16 cellular contexts compared by ENCODE assay signal in genomic region chr5:33341316-33341715, GRCh38.
DNase-seq lines count a peak whose midpoint lies in the region; ATAC-seq and TF ChIP-seq lines count a peak whose summit lies in the region.
"Had no signal": no experiment of that assay in that cellular context is flagged by ENCODE, and none has a peak within 500 bp of the region (broad histone marks: within the 10 kb centered on the region; RNA-seq: fewer than 3 reads in every experiment).

No MANE protein-coding gene starts in this region.

- H3K27me3 Mint-ChIP-seq in GM23338 (ENCODE audit: insufficient read depth, low read depth, poor library complexity) (no peaks in the 10 kb centered on the region), chondrocyte (ENCODE audit: low read depth) (no peaks in the 10 kb centered on the region), neural progenitor cell (ENCODE audit: insufficient read depth, low read depth) (no peaks in the 10 kb centered on the region)
- H3K27me3 Mint-ChIP-seq: IgD-negative memory B cell had no signal

- H3K4me3 Mint-ChIP-seq in GM23338: no peak overlapping the region
- H3K4me3 Mint-ChIP-seq in chondrocyte (ENCODE audit: unreplicated experiment): no peak overlapping the region
- H3K4me3 Mint-ChIP-seq in neural progenitor cell: no peak overlapping the region
- H3K4me3 Mint-ChIP-seq: CD8-positive, alpha-beta memory T cell; H9; IgD-negative memory B cell had no signal

- no peak overlapping the region for H3K4me3 ChIP-seq in GM23338
- no peak overlapping the region for H3K4me3 ChIP-seq in neural progenitor cell
- no peak overlapping the region for H3K4me3 ChIP-seq in tibial artery
- H3K4me3 ChIP-seq in PC-9: no peak overlapping the region
- H3K4me3 ChIP-seq in hepatocyte: no peak overlapping the region
- H3K4me3 ChIP-seq: BLaER1 had no signal

- H3K9ac ChIP-seq in neural progenitor cell: no peak overlapping the region
- H3K9ac ChIP-seq: BLaER1 had no signal

- H3F3A ChIP-seq in GM23338 (replicated peaks; ENCODE audit: low read depth) (no peaks in the 10 kb centered on the region), neural progenitor cell (ENCODE audit: low read depth) (peaks cover 21% of the 10 kb centered on the region), PC-9 (ENCODE audit: insufficient read depth, low read depth) (no peaks in the 10 kb centered on the region)

- no peaks in the 10 kb centered on the region for H3K36me3 Mint-ChIP-seq in GM23338 (ENCODE audit: low read depth)
- no peaks in the 10 kb centered on the region for H3K36me3 Mint-ChIP-seq in chondrocyte (ENCODE audit: low read depth)
- no peaks in the 10 kb centered on the region for H3K36me3 Mint-ChIP-seq in neural progenitor cell
- H3K36me3 Mint-ChIP-seq: CD8-positive, alpha-beta memory T cell; IgD-negative memory B cell had no signal

- intact Hi-C loops in tibial artery (cut with DNase I; ENCODE audit: low total_unique reads): no loop called here
- intact Hi-C loops in PC-9 (cut with micrococcal nuclease; ENCODE audit: unreplicated experiment): no loop called here

- H3K9me3 ChIP-seq in neural progenitor cell (ENCODE audit: low read depth) (no peaks in the 10 kb centered on the region), tibial artery (no peaks in the 10 kb centered on the region), PC-9 (ENCODE audit: insufficient read depth, low read depth) (peaks cover 3% of the 10 kb centered on the region; the same call in 1 of the 2 replicates), hepatocyte (ENCODE audit: low read depth) (no peaks in the 10 kb centered on the region)
- H3K9me3 ChIP-seq: BLaER1, Caco-2 had no signal

- no peak overlapping the region for H3K27ac ChIP-seq in GM23338 (ENCODE audit: low read depth)
- peak overlapping the region; percentile 57 for H3K27ac ChIP-seq in neural progenitor cell
- H3K27ac ChIP-seq in tibial artery: peak overlapping the region; percentile 46 to 67
- H3K27ac ChIP-seq in PC-9: no peak overlapping the region
- H3K27ac ChIP-seq in hepatocyte: no peak overlapping the region
- H3K27ac ChIP-seq: BLaER1 had no signal

- TF ChIP-seq CTCF in GM23338 (conservative IDR thresholded peaks at IDR 0.05; ENCODE audit: low read depth in 2 of 2) (no peak), chondrocyte (IDR thresholded peaks at IDR 0.05) (no peak), neural progenitor cell (IDR thresholded peaks at IDR 0.05) (no peak), tibial artery (IDR thresholded peaks at IDR 0.05) (no peak), PC-9 (conservative IDR thresholded peaks at IDR 0.05) (no peak), hepatocyte (IDR thresholded peaks at IDR 0.05; ENCODE audit: poor library complexity) (no peak)

- H3K4me1 Mint-ChIP-seq in GM23338 (peaks cover 32% of the 10 kb centered on the region), chondrocyte (ENCODE audit: low read depth) (peaks cover 75% of the 10 kb centered on the region), neural progenitor cell (peaks cover 20% of the 10 kb centered on the region)
- H3K4me1 Mint-ChIP-seq: CD8-positive, alpha-beta memory T cell had no signal

- POLR2A ChIA-PET in PC-9 (lab: Charles Lee; ENCODE audit: unreplicated experiment): no interaction called here

- H3K36me3 ChIP-seq in GM23338 (ENCODE audit: insufficient read depth) (no peaks in the 10 kb centered on the region), neural progenitor cell (no peaks in the 10 kb centered on the region), tibial artery (no peaks in the 10 kb centered on the region), PC-9 (ENCODE audit: low read depth) (no peaks in the 10 kb centered on the region), hepatocyte (replicated peaks; ENCODE audit: insufficient read depth, low read depth) (no peaks in the 10 kb centered on the region)
- H3K36me3 ChIP-seq: BLaER1 had no signal

- 76% methylated on average over 3 of the region's 3 CpGs for WGBS in hepatocyte (ENCODE audit: low lambda C conversion rate, missing lambda C conversion rate)

- H3K79me2 ChIP-seq in GM23338 (replicated peaks; ENCODE audit: insufficient read depth): no peaks in the 10 kb centered on the region
- H3K79me2 ChIP-seq in neural progenitor cell (ENCODE audit: low read depth): no peaks in the 10 kb centered on the region
- no peaks in the 10 kb centered on the region for H3K79me2 ChIP-seq in PC-9 (ENCODE audit: low read depth)
- no peaks in the 10 kb centered on the region for H3K79me2 ChIP-seq in hepatocyte

- H3K27ac Mint-ChIP-seq in GM23338: peak overlapping the region; percentile 33; the same call in 1 of the 2 replicates
- H3K27ac Mint-ChIP-seq in chondrocyte (ENCODE audit: unreplicated experiment): peak overlapping the region; percentile 65
- H3K27ac Mint-ChIP-seq in neural progenitor cell: no peak overlapping the region
- H3K27ac Mint-ChIP-seq: CD8-positive, alpha-beta memory T cell; IgD-negative memory B cell had no signal

- H2AFZ ChIP-seq in GM23338 (no peak overlapping the region), neural progenitor cell (replicated peaks) (no peak overlapping the region), PC-9 (no peak overlapping the region), hepatocyte (no peak overlapping the region)

- no peak overlapping the region for H3K4me2 ChIP-seq in GM23338
- H3K4me2 ChIP-seq in neural progenitor cell: no peak overlapping the region
- no peak overlapping the region for H3K4me2 ChIP-seq in PC-9
- H3K4me2 ChIP-seq in hepatocyte: no peak overlapping the region
- H3K4me2 ChIP-seq: BLaER1 had no signal

- CTCF ChIA-PET in PC-9 (lab: Charles Lee): no interaction called here

- no peak for ATAC-seq in GM23338

- H3K4me1 ChIP-seq in GM23338 (ENCODE audit: insufficient read depth) (peaks cover 15% of the 10 kb centered on the region), neural progenitor cell (peaks cover 28% of the 10 kb centered on the region), tibial artery (peaks cover 0 to 78% (median 13%) of the 10 kb centered on the region in 4 donors), PC-9 (replicated peaks; ENCODE audit: insufficient read depth) (0 out of 2 replicates have a peak, but pooled peaks cover 8% of the 10 kb centered on the region), hepatocyte (ENCODE audit: insufficient read depth) (no peaks in the 10 kb centered on the region)
- H3K4me1 ChIP-seq: BLaER1, Caco-2 had no signal

- H4K20me1 ChIP-seq in GM23338 (replicated peaks; ENCODE audit: insufficient read depth) (no peaks in the 10 kb centered on the region), neural progenitor cell (ENCODE audit: low read depth) (no peaks in the 10 kb centered on the region), PC-9 (ENCODE audit: insufficient read depth) (no peaks in the 10 kb centered on the region), hepatocyte (ENCODE audit: insufficient read depth, poor library complexity, severe bottlenecking) (no peaks in the 10 kb centered on the region)
- H4K20me1 ChIP-seq: BLaER1 had no signal

- BruUV-seq in PC-9 (replicated peaks; lab: Mats Ljungman, UMichigan): no TSS peak

- H3K9me3 Mint-ChIP-seq in GM23338 (no peaks in the 10 kb centered on the region), chondrocyte (ENCODE audit: low read depth) (no peaks in the 10 kb centered on the region), neural progenitor cell (no peaks in the 10 kb centered on the region)
- H3K9me3 Mint-ChIP-seq: H9 had no signal

- no peaks in the 10 kb centered on the region for H3K9me2 ChIP-seq in GM23338 (ENCODE audit: insufficient read depth)
- no peaks in the 10 kb centered on the region for H3K9me2 ChIP-seq in PC-9 (ENCODE audit: insufficient read depth)
- no peaks in the 10 kb centered on the region for H3K9me2 ChIP-seq in hepatocyte (replicated peaks; ENCODE audit: insufficient read depth)

- no peaks in the 10 kb centered on the region for H3K27me3 ChIP-seq in GM23338 (ENCODE audit: insufficient read depth)
- no peaks in the 10 kb centered on the region for H3K27me3 ChIP-seq in neural progenitor cell
- H3K27me3 ChIP-seq in tibial artery: no peaks in the 10 kb centered on the region
- H3K27me3 ChIP-seq in PC-9 (ENCODE audit: insufficient read depth, low read depth): no peaks in the 10 kb centered on the region
- no peaks in the 10 kb centered on the region for H3K27me3 ChIP-seq in hepatocyte
- H3K27me3 ChIP-seq: BLaER1 had no signal

- DNase-seq in GM23338 (ENCODE audit: low spot score) (no peak), chondrocyte (ENCODE audit: low spot score) (no peak), neural progenitor cell (ENCODE audit: low spot score) (no peak), tibial artery (no peak), PC-9 (no peak), NCI-H1417 (lab: John Stamatoyannopoulos, UW) (no peak), hepatocyte (ENCODE audit: low spot score) (no peak)
- DNase-seq: 8988T; AML-193; Caco-2; CD8-positive, alpha-beta memory T cell; DMS53; GOT3; H9 had no signal

TF ChIP-seq in GM23338, 12 proteins besides CTCF, POLR2A, EP300 and RAD21:
- no peak for TF ChIP-seq EZH2phosphoT487 (IDR thresholded peaks at IDR 0.05; ENCODE audit: unreplicated experiment)

Comparison
In these comparisons a context has a peak if more than half of its experiments do, and no peak if none do; other contexts are left out.
1. H3K27ac ChIP-seq: peak in neural progenitor cell (single experiment) and tibial artery (2 of 2); none in GM23338 (single experiment), PC-9 (single experiment) and hepatocyte (single experiment).